ENCODE assay signal across 22 cellular contexts in genomic region chr4:16617416-16617815, GRCh38.
DNase-seq lines count a peak whose midpoint lies in the region; ATAC-seq, FAIRE-seq and TF ChIP-seq lines count a peak whose summit lies in the region.
"Had no signal": no experiment of that assay in that cellular context is flagged by ENCODE, and none has a peak within 500 bp of the region (broad histone marks: within the 10 kb centered on the region; RNA-seq: fewer than 3 reads in every experiment).

No MANE protein-coding gene starts in this region.

- peak overlapping the region; percentile 17 for H3K9ac ChIP-seq in adipocyte (ENCODE audit: low read length)
- H3K9ac ChIP-seq: BLaER1 had no signal

- no peak for TF ChIP-seq EP300 in suprapubic skin (IDR thresholded peaks at IDR 0.05)

- H3K9me3 ChIP-seq in adipocyte (ENCODE audit: control insufficient read depth, low read length): no peaks in the 10 kb centered on the region
- no peaks in the 10 kb centered on the region for H3K9me3 ChIP-seq in suprapubic skin
- H3K9me3 ChIP-seq: Caco-2, gastroesophageal sphincter, tibial artery had no signal

- TF ChIP-seq POLR2A in GM12891 (IDR thresholded peaks at IDR 0.05; ENCODE audit: low read depth, low read length) (no peak), suprapubic skin (IDR thresholded peaks at IDR 0.05) (no peak)

- no peak overlapping the region for H3K27ac ChIP-seq in suprapubic skin
- H3K27ac ChIP-seq: BLaER1, gastroesophageal sphincter, tibial artery had no signal

- H3K36me3 ChIP-seq in adipocyte (ENCODE audit: control insufficient read depth, insufficient read depth, low read length, severe bottlenecking) (no peaks in the 10 kb centered on the region), suprapubic skin (no peaks in the 10 kb centered on the region)
- H3K36me3 ChIP-seq: BLaER1, gastroesophageal sphincter, tibial artery had no signal

- ATAC-seq in GM18502 (IDR thresholded peaks at IDR 0.05; ENCODE audit: poor library complexity, unreplicated experiment): no peak
- ATAC-seq: activated CD8-positive, alpha-beta memory T cell treated with anti-CD3 and anti-CD28 coated beads, Interleukin-2, amount 10 ng/mL, durations not matched to agents 7 days and 5 days; gastroesophageal sphincter; left cardiac atrium; Right ventricle myocardium inferior; stimulated activated naive B cell treated with anti-CD40 and anti-IgM and Interleukin-4, amounts not matched to agents 10 μg/mL and 1 μg/mL and 100 μg/mL, for 72 hours had no signal

- TF ChIP-seq CTCF in fibroblast of villous mesenchyme (IDR thresholded peaks at IDR 0.05; ENCODE audit: insufficient read depth, low read depth, low read length) (no peak), suprapubic skin (IDR thresholded peaks at IDR 0.05) (no peak)

- DNase-seq in GM12891 (ENCODE audit: insufficient read length, low spot score): no peak
- DNase-seq in adipocyte (ENCODE audit: low read depth): no peak
- DNase-seq in fibroblast of villous mesenchyme (ENCODE audit: low read depth): peak; percentile 83
- no peak for DNase-seq in suprapubic skin (ENCODE audit: low spot score in 2 of 2)
- DNase-seq in NCI-H524 treated with DMSO at 0.1 percent for 48 hours (lab: John Stamatoyannopoulos, UW): no peak
- DNase-seq in AML-193 (lab: John Stamatoyannopoulos, UW): no peak
- DNase-seq: activated CD4-positive, alpha-beta T cell treated with anti-CD3 and anti-CD28 coated beads for 4 hours; activated CD8-positive, alpha-beta memory T cell treated with anti-CD3 and anti-CD28 coated beads, Interleukin-2, amount 10 ng/mL, durations not matched to agents 7 days and 5 days; Caco-2; DND-41; Karpas-422; left cardiac atrium; midbrain; NCI-H1092 treated with DMSO at 0.1 percent for 48 hours; NCI-H2081 treated with DMSO at 0.1 percent for 48 hours; stimulated activated CD4-positive, alpha-beta T cell treated with anti-CD3 and anti-CD28 coated beads, Interleukin-1b, Interleukin-23, amount 100 ng/mL, for 48 hours; stimulated activated naive B cell treated with anti-CD40 and anti-IgM and Interleukin-4, amounts not matched to agents 10 μg/mL and 1 μg/mL and 100 μg/mL, for 72 hours; tibial artery had no signal

- WGBS in suprapubic skin: 58% methylated on average over 5 of the region's 5 CpGs

- FAIRE-seq in GM12891 (lab: Jason Lieb, UNC): no peak

- H3K4me1 ChIP-seq in adipocyte (ENCODE audit: control insufficient read depth, insufficient read depth, low read length): peaks cover 13% of the 10 kb centered on the region
- no peaks in the 10 kb centered on the region for H3K4me1 ChIP-seq in suprapubic skin
- H3K4me1 ChIP-seq: BLaER1, Caco-2, tibial artery had no signal

- H3K27me3 ChIP-seq in adipocyte (replicated peaks; ENCODE audit: control insufficient read depth, insufficient read depth, low read length): no peaks in the 10 kb centered on the region
- H3K27me3 ChIP-seq in suprapubic skin: no peaks in the 10 kb centered on the region
- H3K27me3 ChIP-seq: BLaER1, gastroesophageal sphincter, tibial artery had no signal

- peak overlapping the region; percentile 68 for H3K4me3 ChIP-seq in adipocyte (ENCODE audit: low read length)
- H3K4me3 ChIP-seq in fibroblast of villous mesenchyme (ENCODE audit: low read depth, low read length): peak overlapping the region; percentile 5
- H3K4me3 ChIP-seq in suprapubic skin: peak overlapping the region; percentile 3
- H3K4me3 ChIP-seq: BLaER1, gastroesophageal sphincter, tibial artery had no signal

TF ChIP-seq in GM12891, 5 proteins besides CTCF, POLR2A, EP300 and RAD21:
- TF ChIP-seq POLR2AphosphoS5 (IDR thresholded peaks at IDR 0.05; ENCODE audit: low read depth, low read length) (no peak), TAF1 (IDR thresholded peaks at IDR 0.05; ENCODE audit: low read depth, low read length) (no peak), SPI1 (IDR thresholded peaks at IDR 0.05; ENCODE audit: low read depth, low read length) (peak; percentile 25; the same call in 1 of the 2 replicates)

Comparison
In these comparisons a context has a peak if more than half of its experiments do, and no peak if none do; other contexts are left out.
1. H3K4me3 ChIP-seq: peak in every context shown above with its lines; median percentile 68 in adipocyte; 5 in fibroblast of villous mesenchyme; 3 in suprapubic skin.